9 cellular contexts compared by ENCODE assay signal in genomic region chrX:120195786-120196185, GRCh38. TPM values are rescaled to one million over a fixed set of nuclear protein-coding genes. Genes with fewer than 3 reads are reported as not detected.
"Had no signal": no experiment of that assay in that cellular context is flagged by ENCODE, and none has a peak within 500 bp of the region (broad histone marks: within the 10 kb centered on the region; RNA-seq: fewer than 3 reads in every experiment).

No MANE protein-coding gene starts in this region.

RNA-seq across cellular contexts. Expression of gene RHOXF2, which starts 37.4 kb away (rescaled TPM):
- total RNA-seq: LHCN-M2, MCF 10A, NCI-H460, OCI-LY7, PC-9, Right ventricle myocardium inferior, RPMI7951, SJSA1 had no signal
- polyA plus RNA-seq: SK-N-SH had no signal
